ENCODE assay signal across 8 cellular contexts in the genomic region with DNA sequence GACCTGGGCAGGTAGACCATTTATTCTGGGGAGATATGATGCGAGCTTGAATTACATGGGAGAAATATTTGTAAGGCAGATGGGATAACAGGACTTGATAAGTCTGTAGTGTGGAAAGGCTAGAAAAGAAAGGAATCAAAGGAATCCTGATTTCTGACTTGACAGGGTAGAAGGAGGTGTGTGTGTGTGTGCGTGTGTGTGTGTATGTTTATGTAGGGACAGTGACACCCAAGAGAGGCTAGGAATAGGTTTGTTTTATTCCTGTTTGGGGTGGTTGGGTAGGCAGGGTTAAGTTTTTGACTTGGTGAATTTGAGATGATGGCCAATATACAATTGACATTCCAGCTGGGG.
DNase-seq lines count a peak whose midpoint lies in the region; ATAC-seq and TF ChIP-seq lines count a peak whose summit lies in the region.

No MANE protein-coding gene starts in this region.

- no peaks in the 10 kb centered on the region for H3K27me3 Mint-ChIP-seq in dendritic cell treated with granulocyte-macrophage colony-stimulating factor and Interleukin-4, amounts not matched to agents 40 ng/mL and 50 ng/mL, for 4 days

- H3K36me3 ChIP-seq in ES-I3 (ENCODE audit: insufficient read depth, low read length) (no peaks in the 10 kb centered on the region), neutrophil (peaks cover 16% of the 10 kb centered on the region)

- peak overlapping the region; percentile 79; the same call in 1 of the 2 replicates for H3K9ac ChIP-seq in ES-I3 (ENCODE audit: low read depth, low read length)

- H3K4me3 Mint-ChIP-seq in dendritic cell treated with granulocyte-macrophage colony-stimulating factor and Interleukin-4, amounts not matched to agents 40 ng/mL and 50 ng/mL, for 4 days, result peak overlapping the region; percentile 81

- peak overlapping the region; percentile 78 to 100 for H3K4me3 ChIP-seq in neutrophil (ENCODE audit: low read depth in 1 of 2, low read length in 1 of 2)

- H3K27me3 ChIP-seq in neutrophil, result peaks cover 6% of the 10 kb centered on the region

- TF ChIP-seq CTCF in neutrophil (IDR thresholded peaks at IDR 0.05), result no peak

- H3K27ac ChIP-seq in neutrophil, result peak overlapping the region; percentile 95

- H3K4me1 ChIP-seq in ES-I3 (ENCODE audit: insufficient read depth, low read length) (peaks cover 19% of the 10 kb centered on the region), neutrophil (ENCODE audit: control insufficient read depth in 1 of 2, insufficient read depth in 1 of 2, low read depth in 1 of 2, low read length in 1 of 2) (peaks cover 18 to 40% of the 10 kb centered on the region in 2 experiments)

- ATAC-seq in HG03064 (IDR thresholded peaks at IDR 0.05; ENCODE audit: low read depth, unreplicated experiment), result peak; percentile 2

- intact Hi-C loops in dendritic cell treated with granulocyte-macrophage colony-stimulating factor and Interleukin-4, amounts not matched to agents 40 ng/mL and 50 ng/mL, for 4 days (cut with micrococcal nuclease), result no loop called here

- peaks cover 49% of the 10 kb centered on the region for H3K4me1 Mint-ChIP-seq in dendritic cell treated with granulocyte-macrophage colony-stimulating factor and Interleukin-4, amounts not matched to agents 40 ng/mL and 50 ng/mL, for 4 days (ENCODE audit: low read depth)

- DNase-seq in pons (ENCODE audit: low spot score) (no peak), NCI-H2196 treated with DMSO at 0.1 percent for 48 hours (lab: John Stamatoyannopoulos, UW; ENCODE audit: unreplicated experiment) (no peak), NCI-H187 treated with DMSO at 0.1 percent for 48 hours (lab: John Stamatoyannopoulos, UW) (no peak), germinal center (ENCODE audit: low spot score) (no peak)

- peaks cover 6% of the 10 kb centered on the region for H3K36me3 Mint-ChIP-seq in dendritic cell treated with granulocyte-macrophage colony-stimulating factor and Interleukin-4, amounts not matched to agents 40 ng/mL and 50 ng/mL, for 4 days (ENCODE audit: low read depth)

- peak overlapping the region; percentile 74 for H3K27ac Mint-ChIP-seq in dendritic cell treated with granulocyte-macrophage colony-stimulating factor and Interleukin-4, amounts not matched to agents 40 ng/mL and 50 ng/mL, for 4 days

- H3K9me3 Mint-ChIP-seq in dendritic cell treated with granulocyte-macrophage colony-stimulating factor and Interleukin-4, amounts not matched to agents 40 ng/mL and 50 ng/mL, for 4 days, result no peaks in the 10 kb centered on the region

- H3K9me3 ChIP-seq in ES-I3 (ENCODE audit: control insufficient read depth, insufficient read depth, low read length) (no peaks in the 10 kb centered on the region), neutrophil (no peaks in the 10 kb centered on the region)
